ENCODE assay signal across 8 cellular contexts in the genomic region with DNA sequence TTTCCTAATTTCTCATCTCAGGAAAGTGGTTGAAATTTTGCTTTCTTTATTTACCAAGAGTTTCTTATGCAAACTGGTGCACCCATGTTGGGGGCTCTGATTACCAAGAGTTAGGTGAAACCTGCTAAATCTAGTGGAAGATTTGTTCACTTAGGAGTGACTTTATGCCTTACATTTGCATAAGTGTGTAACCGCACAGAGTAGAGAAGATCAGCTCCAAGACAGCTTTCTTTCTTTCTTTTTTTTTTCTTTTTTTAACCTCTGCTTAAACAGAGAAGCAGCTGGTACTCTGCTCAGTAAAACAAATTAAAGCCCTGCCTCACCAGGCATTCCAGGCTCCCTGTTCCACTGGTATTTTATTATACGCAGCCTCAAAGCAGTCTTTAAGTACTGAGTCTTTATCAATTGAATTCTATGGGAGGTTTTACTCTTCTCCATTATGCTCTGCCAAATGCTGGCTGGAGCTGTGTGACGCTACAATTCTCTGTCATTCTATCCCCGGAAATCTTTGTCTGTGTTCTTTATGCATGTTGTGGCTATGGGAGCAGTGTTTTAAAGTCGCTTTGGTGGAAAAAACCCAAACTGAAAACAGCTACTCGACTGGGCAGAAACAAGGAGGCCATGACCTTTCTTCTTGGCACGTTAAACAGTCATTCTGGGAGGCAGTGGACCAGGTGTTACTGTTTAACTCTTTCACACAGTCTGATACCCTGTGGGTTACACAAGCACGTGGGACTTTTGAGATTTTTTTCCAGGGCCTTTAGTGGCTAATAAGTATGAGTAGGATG. TPM values are rescaled to one million over a fixed set of nuclear protein-coding genes. Genes with fewer than 3 reads are reported as not detected.
DNase-seq lines count a peak whose midpoint lies in the region; ATAC-seq and TF ChIP-seq lines count a peak whose summit lies in the region.

No MANE protein-coding gene starts in this region.

- no peak overlapping the region for H3K27ac ChIP-seq in sigmoid colon

- 34 to 40% methylated on average over 8 of the region's 8 CpGs for WGBS in sigmoid colon, 2 donors

- intact Hi-C loops in sigmoid colon (cut with DNase I): no loop called here

- no peak overlapping the region for H3K4me3 ChIP-seq in AG10803 (ENCODE audit: low read length)
- no peak overlapping the region for H3K4me3 ChIP-seq in sigmoid colon

- TF ChIP-seq CTCF in AG10803 (conservative IDR thresholded peaks at IDR 0.05; ENCODE audit: low read length) (no peak), sigmoid colon (IDR thresholded peaks at IDR 0.05) (no peak)

- DNase-seq in AG10803 (ENCODE audit: low read depth) (peak; percentile 51), fibroblast of gingiva (ENCODE audit: low read depth) (peak; percentile 82), sigmoid colon (no peak), GDM1 (lab: John Stamatoyannopoulos, UW) (no peak), NCI-H510A treated with DMSO at 0.1 percent for 48 hours (lab: John Stamatoyannopoulos, UW) (no peak), KG1 (lab: John Stamatoyannopoulos, UW) (no peak)

- no peaks in the 10 kb centered on the region for H3K36me3 ChIP-seq in sigmoid colon

- peaks cover 0 to 7% (median 2%) of the 10 kb centered on the region in 4 donors for H3K4me1 ChIP-seq in sigmoid colon

- no peaks in the 10 kb centered on the region for H3K27me3 ChIP-seq in sigmoid colon

- peak; percentile 99 for ATAC-seq in GM19395 (IDR thresholded peaks at IDR 0.05; ENCODE audit: unreplicated experiment)
- peak; percentile 95 for ATAC-seq in HG03280 (IDR thresholded peaks at IDR 0.05; ENCODE audit: unreplicated experiment)

- no peak for TF ChIP-seq EP300 in sigmoid colon (IDR thresholded peaks at IDR 0.05)

- H3K9me3 ChIP-seq in sigmoid colon: no peaks in the 10 kb centered on the region

- no peak for TF ChIP-seq POLR2A in sigmoid colon (IDR thresholded peaks at IDR 0.05)

RNA-seq across cellular contexts. Expression of gene GBE1, which starts 55.2 kb away (rescaled TPM):
- 10 to 100 TPM; 12.1 to 24.6 (median 20.4) TPM for total RNA-seq in sigmoid colon
- polyA plus RNA-seq in sigmoid colon: 10 to 100 TPM; 10.2 to 10.9 (median 10.8) TPM

Comparison
In these comparisons a context has a peak if more than half of its experiments do, and no peak if none do; other contexts are left out.
1. DNase-seq: peak in AG10803 (single experiment) and fibroblast of gingiva (single experiment); none in sigmoid colon (single experiment), GDM1 (single experiment), NCI-H510A treated with DMSO at 0.1 percent for 48 hours (single experiment) and KG1 (single experiment).